In genomic region chr4:98779021-98779420, GRCh38 we compare ENCODE assay signal across 15 cellular contexts.
"Had no signal": no experiment of that assay in that cellular context is flagged by ENCODE, and none has a peak within 500 bp of the region (broad histone marks: within the 10 kb centered on the region; RNA-seq: fewer than 3 reads in every experiment).

No MANE protein-coding gene starts in this region.

- H3K4me1 Mint-ChIP-seq: naive thymus-derived CD4-positive, alpha-beta T cell; stimulated activated naive CD8-positive, alpha-beta T cell treated with anti-CD3 and anti-CD28 coated beads, Interleukin-15, amount 100 ng/mL, for 72 hours had no signal

- H3K36me3 Mint-ChIP-seq: activated naive CD4-positive, alpha-beta T cell treated with anti-CD3 and anti-CD28 coated beads, Interleukin-2, amount 50 U/mL, for 72 hours had no signal

- H3K27ac ChIP-seq: psoas muscle, sigmoid colon, thoracic aorta had no signal

- H3K4me3 ChIP-seq: psoas muscle, sigmoid colon, thoracic aorta had no signal

- H3K27me3 Mint-ChIP-seq: stimulated activated naive CD8-positive, alpha-beta T cell treated with anti-CD3 and anti-CD28 coated beads, Interleukin-15, amount 100 ng/mL, for 72 hours had no signal

- H3K9me3 Mint-ChIP-seq: activated naive CD4-positive, alpha-beta T cell treated with anti-CD3 and anti-CD28 coated beads, Interleukin-2, amount 50 U/mL, for 72 hours; naive thymus-derived CD4-positive, alpha-beta T cell; stimulated activated naive CD8-positive, alpha-beta T cell treated with anti-CD3 and anti-CD28 coated beads, Interleukin-15, amount 100 ng/mL, for 72 hours had no signal

- H3K9me3 ChIP-seq: psoas muscle, sigmoid colon, thoracic aorta had no signal

- H3K4me3 Mint-ChIP-seq: naive thymus-derived CD4-positive, alpha-beta T cell; stimulated activated naive CD8-positive, alpha-beta T cell treated with anti-CD3 and anti-CD28 coated beads, Interleukin-15, amount 100 ng/mL, for 72 hours had no signal

- DNase-seq: activated CD4-positive, alpha-beta T cell treated with anti-CD3 and anti-CD28 coated beads, Interleukin-2, amount 50 U/mL, for 4 hours; activated CD4-positive, CD25-positive, alpha-beta regulatory T cell treated with anti-CD3 and anti-CD28 coated beads, Interleukin-2, amount 50 U/mL, for 72 hours; activated effector memory CD4-positive, alpha-beta T cell treated with Interleukin-2 at 50 U/mL for 16 hours; activated T-cell treated with anti-CD3 and anti-CD28 coated beads, Interleukin-2, amount 50 U/mL, for 1 hour; amygdala; kidney; naive thymus-derived CD4-positive, alpha-beta T cell; occipital lobe; psoas muscle; sigmoid colon; stimulated activated CD4-positive, alpha-beta T cell treated with anti-CD3 and anti-CD28 coated beads, Interleukin-4, amount 100 ng/mL, for 24 hours; stimulated activated naive CD8-positive, alpha-beta T cell treated with anti-CD3 and anti-CD28 coated beads, Interleukin-15, amount 100 ng/mL, for 72 hours; T-helper 9 cell had no signal

- H3K27ac Mint-ChIP-seq: activated naive CD4-positive, alpha-beta T cell treated with anti-CD3 and anti-CD28 coated beads, Interleukin-2, amount 50 U/mL, for 72 hours had no signal

- H3K27me3 ChIP-seq: sigmoid colon had no signal

- ATAC-seq: activated naive CD4-positive, alpha-beta T cell treated with anti-CD3 and anti-CD28 coated beads, Interleukin-2, amount 50 U/mL, for 72 hours; naive thymus-derived CD4-positive, alpha-beta T cell; stimulated activated naive CD8-positive, alpha-beta T cell treated with anti-CD3 and anti-CD28 coated beads, Interleukin-15, amount 100 ng/mL, for 72 hours had no signal

- H3K36me3 ChIP-seq: sigmoid colon, thoracic aorta had no signal

- H3K4me1 ChIP-seq: psoas muscle, sigmoid colon had no signal
